ENCODE assay signal across 8 cellular contexts in genomic region chr1:8396912-8397406, GRCh38.
DNase-seq lines count a peak whose midpoint lies in the region; ATAC-seq and TF ChIP-seq lines count a peak whose summit lies in the region.

No MANE protein-coding gene starts in this region.

- peak; percentile 83 for DNase-seq in A172 (ENCODE audit: low spot score)
- DNase-seq in MG63: peak; percentile 89
- DNase-seq in brain microvascular endothelial cell: peak; percentile 99
- no peak for DNase-seq in right lobe of liver
- no peak for DNase-seq in testis
- DNase-seq in head of caudate nucleus: no peak
- no peak for DNase-seq in NCI-H1930 (lab: John Stamatoyannopoulos, UW)

- H3K27ac ChIP-seq in brain microvascular endothelial cell (peak overlapping the region; percentile 99), right lobe of liver (peak overlapping the region in 2 of 3 donors; percentile 1 to 23), testis (peak overlapping the region; percentile 42 to 76)

- TF ChIP-seq POLR2A in right lobe of liver (IDR thresholded peaks at IDR 0.05) (no peak), testis (IDR thresholded peaks at IDR 0.05) (no peak)

- intact Hi-C loops in right lobe of liver (cut with DNase I): no loop called here
- intact Hi-C loops in testis (cut with DNase I; ENCODE audit: low total_unique reads): no loop called here
- intact Hi-C loops in head of caudate nucleus (cut with DNase I): no loop called here

- H3K4me1 ChIP-seq in right lobe of liver: peaks cover 1 to 10% (median 6%) of the 10 kb centered on the region in 4 donors
- H3K4me1 ChIP-seq in testis: peaks cover 30% of the 10 kb centered on the region

- 59% methylated on average over 3 of the region's 4 CpGs for WGBS in right lobe of liver (ENCODE audit: insufficient coverage, low coverage, low lambda C conversion rate, missing lambda C conversion rate)
- WGBS in testis, 2 donors: 27 to 33% methylated on average over 4 of the region's 4 CpGs

- H3K27me3 ChIP-seq in MG63 (no peaks in the 10 kb centered on the region), brain microvascular endothelial cell (replicated peaks) (no peaks in the 10 kb centered on the region), right lobe of liver (no peaks in the 10 kb centered on the region), testis (no peaks in the 10 kb centered on the region)

- H3K9me3 ChIP-seq in MG63 (no peaks in the 10 kb centered on the region), right lobe of liver (no peaks in the 10 kb centered on the region), testis (no peaks in the 10 kb centered on the region)

- H3K36me3 ChIP-seq in MG63: peaks cover 47% of the 10 kb centered on the region
- H3K36me3 ChIP-seq in brain microvascular endothelial cell (replicated peaks): peaks cover 12% of the 10 kb centered on the region
- H3K36me3 ChIP-seq in right lobe of liver: peaks cover 0 to 4% (median 2%) of the 10 kb centered on the region in 4 donors
- H3K36me3 ChIP-seq in testis (ENCODE audit: low read depth, missing control alignments): no peaks in the 10 kb centered on the region

- H3K4me3 ChIP-seq in MG63 (peak overlapping the region; percentile 5; the same call in 1 of the 2 replicates), brain microvascular endothelial cell (ENCODE audit: low read depth, low read length) (no peak overlapping the region), right lobe of liver (no peak overlapping the region), testis (no peak overlapping the region)

- TF ChIP-seq CTCF in brain microvascular endothelial cell (IDR thresholded peaks at IDR 0.05; ENCODE audit: low read depth, low read length, missing control alignments) (no peak), right lobe of liver (IDR thresholded peaks at IDR 0.05) (no peak), testis (IDR thresholded peaks at IDR 0.05) (no peak)

- in situ Hi-C loops in brain microvascular endothelial cell (cut with HindIII; ENCODE audit: low pct_ligation_motif_present, low sequenced_read_pairs): no loop called here

- ATAC-seq in GM19324 (IDR thresholded peaks at IDR 0.05; ENCODE audit: low FRiP score, unreplicated experiment) (peak; percentile 19), right lobe of liver (peak; percentile 38 to 71 (median 52))

Comparison
In these comparisons a context has a peak if more than half of its experiments do, and no peak if none do; other contexts are left out.
1. DNase-seq: peak in A172 (single experiment), MG63 (single experiment) and brain microvascular endothelial cell (single experiment); none in right lobe of liver (0 of 3), testis (single experiment), head of caudate nucleus (0 of 42) and NCI-H1930 (0 of 2).
2. H3K27ac ChIP-seq: peak in every context shown above with its lines; median percentile 99 in brain microvascular endothelial cell; 59 in testis; 12 in right lobe of liver.